8 cellular contexts compared by ENCODE assay signal in genomic region chr6:16276991-16277981, GRCh38. TPM values are rescaled to one million over a fixed set of nuclear protein-coding genes. Genes with fewer than 3 reads are reported as not detected.
A peak's percentile ranks its signal among the peaks of the same experiment; 100 is the strongest.
DNase-seq lines count a peak whose midpoint lies in the region; ATAC-seq and TF ChIP-seq lines count a peak whose summit lies in the region.

No MANE protein-coding gene starts in this region.

- H3K4me1 Mint-ChIP-seq in naive thymus-derived CD4-positive, alpha-beta T cell, result peaks cover 0 to 7% (median 0%) of the 10 kb centered on the region in 7 donors
- no peaks in the 10 kb centered on the region for H3K4me1 Mint-ChIP-seq in naive thymus-derived CD8-positive, alpha-beta T cell

- peaks cover 0 to 8% (median 0%) of the 10 kb centered on the region in 5 donors for H3K27me3 Mint-ChIP-seq in naive thymus-derived CD4-positive, alpha-beta T cell
- peaks cover 0 to 3% (median 0%) of the 10 kb centered on the region in 5 donors for H3K27me3 Mint-ChIP-seq in naive thymus-derived CD8-positive, alpha-beta T cell

- WGBS in spleen, 5 donors, result 70 to 78% (median 75%) methylated on average over 20 of the region's 20 CpGs

- POLR2A ChIA-PET in naive thymus-derived CD4-positive, alpha-beta T cell (lab: Charles Lee), result no interaction called here
- POLR2A ChIA-PET in naive thymus-derived CD8-positive, alpha-beta T cell (lab: Charles Lee), result no interaction called here

- TF ChIP-seq POLR2A in spleen (IDR thresholded peaks at IDR 0.05), result no peak

- DNase-seq in ELR (ENCODE audit: low read depth) (peak; percentile 94), SIG-M5 treated with dmso at 0.1 percent for 504 hours (lab: John Stamatoyannopoulos, UW; ENCODE audit: unreplicated experiment) (peak; percentile 81), epithelial cell of esophagus (ENCODE audit: low read depth) (peak; percentile 88), NCI-H1105 (lab: John Stamatoyannopoulos, UW) (no peak), spleen (no peak)
- peak in 1 of 9 donors; percentile 29 for DNase-seq in naive thymus-derived CD4-positive, alpha-beta T cell
- no peak for DNase-seq in naive thymus-derived CD8-positive, alpha-beta T cell

- H3K36me3 Mint-ChIP-seq in naive thymus-derived CD4-positive, alpha-beta T cell, result no peaks in the 10 kb centered on the region
- H3K36me3 Mint-ChIP-seq in naive thymus-derived CD8-positive, alpha-beta T cell, result peaks cover 0 to 7% (median 2%) of the 10 kb centered on the region in 3 donors

- CTCF ChIA-PET in naive thymus-derived CD4-positive, alpha-beta T cell (lab: Charles Lee), result interaction anchor here (1.7 kb wide), 1 partner anchor 10 kb away, joined by 4 read pairs; no protein-coding TSS in a partner anchor

- intact Hi-C loops in naive thymus-derived CD4-positive, alpha-beta T cell (cut with micrococcal nuclease), result no loop called here
- intact Hi-C loops in spleen (cut with DNase I; ENCODE audit: low total_unique reads), result no loop called here

- H3K4me3 ChIP-seq in epithelial cell of esophagus (ENCODE audit: low read length), result no peak overlapping the region
- no peak overlapping the region for H3K4me3 ChIP-seq in naive thymus-derived CD4-positive, alpha-beta T cell (ENCODE audit: low read length)
- no peak overlapping the region for H3K4me3 ChIP-seq in spleen

- TF ChIP-seq CTCF in epithelial cell of esophagus (IDR thresholded peaks at IDR 0.05; ENCODE audit: insufficient read depth, low read depth, low read length, missing control alignments) (peak; percentile 57), spleen (IDR thresholded peaks at IDR 0.05 in 8 of 11, conservative IDR thresholded peaks at IDR 0.05 in 3 of 11) (no peak)

- peak; percentile 86 for ATAC-seq in HG03432 (IDR thresholded peaks at IDR 0.05; ENCODE audit: unreplicated experiment)
- ATAC-seq in naive thymus-derived CD4-positive, alpha-beta T cell, result peak; percentile 54
- no peak for ATAC-seq in naive thymus-derived CD8-positive, alpha-beta T cell

- H3K36me3 ChIP-seq in naive thymus-derived CD4-positive, alpha-beta T cell (ENCODE audit: control insufficient read depth in 2 of 3, insufficient read depth in 3 of 3, low read length in 3 of 3), result no peaks in the 10 kb centered on the region
- H3K36me3 ChIP-seq in spleen, result peaks cover 0 to 7% (median 0%) of the 10 kb centered on the region in 6 donors

- H3K4me1 ChIP-seq in naive thymus-derived CD4-positive, alpha-beta T cell (ENCODE audit: control insufficient read depth in 2 of 2, insufficient read depth in 2 of 2, low read length in 2 of 2), result no peaks in the 10 kb centered on the region
- H3K4me1 ChIP-seq in spleen, result no peaks in the 10 kb centered on the region

- H3K9me3 ChIP-seq in naive thymus-derived CD4-positive, alpha-beta T cell (ENCODE audit: control insufficient read depth in 2 of 3, low read length in 3 of 3), result no peaks in the 10 kb centered on the region
- H3K9me3 ChIP-seq in spleen, result no peaks in the 10 kb centered on the region

- H3K27ac ChIP-seq in naive thymus-derived CD4-positive, alpha-beta T cell (ENCODE audit: low read depth, low read length), result no peak overlapping the region
- H3K27ac ChIP-seq in spleen, result no peak overlapping the region

- H3K4me3 Mint-ChIP-seq in naive thymus-derived CD4-positive, alpha-beta T cell, result no peak overlapping the region
- H3K4me3 Mint-ChIP-seq in naive thymus-derived CD8-positive, alpha-beta T cell, result no peak overlapping the region

- H3K27ac Mint-ChIP-seq in naive thymus-derived CD4-positive, alpha-beta T cell, result peak overlapping the region in 1 of 9 donors; percentile 13
- no peak overlapping the region for H3K27ac Mint-ChIP-seq in naive thymus-derived CD8-positive, alpha-beta T cell

- no peaks in the 10 kb centered on the region for H3K27me3 ChIP-seq in naive thymus-derived CD4-positive, alpha-beta T cell (ENCODE audit: control insufficient read depth in 2 of 2, insufficient read depth in 2 of 2, low read length in 2 of 2)
- H3K27me3 ChIP-seq in spleen (replicated peaks in 1 of 7), result no peaks in the 10 kb centered on the region

- H3K9me3 Mint-ChIP-seq in naive thymus-derived CD4-positive, alpha-beta T cell, result no peaks in the 10 kb centered on the region
- no peaks in the 10 kb centered on the region for H3K9me3 Mint-ChIP-seq in naive thymus-derived CD8-positive, alpha-beta T cell

RNA-seq across cellular contexts. Expression of gene GMPR, which starts 38.9 kb away (rescaled TPM):
- total RNA-seq in naive thymus-derived CD4-positive, alpha-beta T cell, result 1 to 10 TPM in 2 of 5 experiments, under 1 TPM in 1, not detected in 2; 0.93 to 2.1 (median 1.5) TPM
- under 1 TPM; 0.60 to 0.91 TPM for polyA plus RNA-seq in naive thymus-derived CD4-positive, alpha-beta T cell
- 1 to 10 TPM in 1 of 2 experiments, under 1 TPM in 1; 0.91 to 2.6 TPM for total RNA-seq in naive thymus-derived CD8-positive, alpha-beta T cell
- polyA plus RNA-seq in naive thymus-derived CD8-positive, alpha-beta T cell, result 1 to 10 TPM in 1 of 3 donors, under 1 TPM in 2; 0.71 to 1.6 (median 0.97) TPM
- total RNA-seq in spleen, result 10 to 100 TPM in 6 of 7 donors, 1 to 10 TPM in 1; 9.6 to 37.4 (median 14.0) TPM
- 10 to 100 TPM in 1 of 3 donors, 1 to 10 TPM in 2; 5.4 to 16.3 (median 6.6) TPM for polyA plus RNA-seq in spleen

Comparison
In these comparisons a context has a peak if more than half of its experiments do, and no peak if none do; other contexts are left out.
1. DNase-seq: peak in ELR (single experiment), SIG-M5 treated with dmso at 0.1 percent for 504 hours (single experiment) and epithelial cell of esophagus (single experiment); none in NCI-H1105 (single experiment), naive thymus-derived CD8-positive, alpha-beta T cell (0 of 10) and spleen (single experiment).
2. ATAC-seq: peak in HG03432 (single experiment) and naive thymus-derived CD4-positive, alpha-beta T cell (single experiment); none in naive thymus-derived CD8-positive, alpha-beta T cell (0 of 2).